Comparison of ENCODE assay signal across 17 cellular contexts in the genomic region with DNA sequence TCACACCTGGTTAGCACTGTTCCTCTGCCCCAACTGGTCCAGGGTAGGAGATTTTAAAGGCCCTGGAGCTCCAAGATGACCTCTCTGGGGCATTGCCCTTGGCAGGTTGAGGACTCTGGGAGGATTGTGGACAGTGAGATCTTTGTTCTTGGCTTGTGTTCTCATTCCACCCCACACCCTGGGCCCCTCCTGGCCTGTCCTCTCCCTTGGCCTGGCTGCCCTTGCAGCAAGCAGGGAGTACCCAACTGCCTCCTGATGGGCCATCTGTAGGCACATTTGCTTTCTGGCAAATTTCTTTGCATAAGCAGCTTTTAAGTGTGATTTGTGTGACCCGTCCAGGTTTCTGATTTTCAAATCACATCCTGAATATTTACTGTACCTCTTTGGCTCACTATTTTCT.
A peak's percentile ranks its signal among the peaks of the same experiment; 100 is the strongest.
DNase-seq lines count a peak whose midpoint lies in the region; TF ChIP-seq lines count a peak whose summit lies in the region.
"Had no signal": no experiment of that assay in that cellular context is flagged by ENCODE, and none has a peak within 500 bp of the region (broad histone marks: within the 10 kb centered on the region; RNA-seq: fewer than 3 reads in every experiment).

No MANE protein-coding gene starts in this region.

- no peak overlapping the region for H3K4me3 ChIP-seq in BE2C (ENCODE audit: low read depth, low read length)
- H3K4me3 ChIP-seq: GM23338 had no signal

- no peaks in the 10 kb centered on the region for H3K27me3 ChIP-seq in BE2C

- H3K36me3 ChIP-seq in BE2C = no peaks in the 10 kb centered on the region

- peak overlapping the region; percentile 56 to 95 (median 71) for H3K27ac Mint-ChIP-seq in nephron
- H3K27ac Mint-ChIP-seq: B cell; CD4-positive, CD25-positive, alpha-beta regulatory T cell; CD8-positive, alpha-beta memory T cell; GM23338 had no signal

- no peak overlapping the region for H3K4me3 Mint-ChIP-seq in nephron
- H3K4me3 Mint-ChIP-seq: B cell; CD4-positive, CD25-positive, alpha-beta regulatory T cell; CD8-positive, alpha-beta memory T cell; GM23338 had no signal

- H3K36me3 Mint-ChIP-seq in nephron (ENCODE audit: low read depth) = no peaks in the 10 kb centered on the region
- H3K36me3 Mint-ChIP-seq: CD4-positive, CD25-positive, alpha-beta regulatory T cell; CD8-positive, alpha-beta memory T cell had no signal

- peaks cover 14% of the 10 kb centered on the region for H3K4me1 ChIP-seq in BE2C

- DNase-seq in NCI-H446 (lab: John Stamatoyannopoulos, UW) (peak; percentile 82 to 94), NCI-H446 treated with DMSO at 0.1 percent for 48 hours (lab: John Stamatoyannopoulos, UW) (no peak), BE2C (peak; percentile 24), SK-MEL-5 (ENCODE audit: low read depth, low spot score) (peak; percentile 19), AML-193 (lab: John Stamatoyannopoulos, UW) (no peak)
- DNase-seq in activated CD8-positive, alpha-beta memory T cell treated with anti-CD3 and anti-CD28 coated beads for 24 hours = no peak
- DNase-seq: 8988T; CD4-positive, CD25-positive, alpha-beta regulatory T cell; CD8-positive, alpha-beta memory T cell; COR-L47; DMS153; DMS79; GF-D8; HCEC 1CT had no signal

- H3K27me3 Mint-ChIP-seq in nephron (ENCODE audit: low read depth) = peaks cover 4% of the 10 kb centered on the region

- TF ChIP-seq CTCF in BE2C (IDR thresholded peaks at IDR 0.05; ENCODE audit: low read depth, low read length) = no peak
- TF ChIP-seq CTCF in nephron (IDR thresholded peaks at IDR 0.05; ENCODE audit: unreplicated experiment in 3 of 3) = no peak

- H3K9me3 Mint-ChIP-seq in nephron = peaks cover 10% of the 10 kb centered on the region
- H3K9me3 Mint-ChIP-seq: CD8-positive, alpha-beta memory T cell; GM23338 had no signal

- in situ Hi-C loops in SK-MEL-5 (cut with HindIII; ENCODE audit: low pct_unique_long_range_greater_than_20kb, low sequenced_read_pairs) = no loop called here

- peaks cover 56% of the 10 kb centered on the region for H3K4me1 Mint-ChIP-seq in nephron
- H3K4me1 Mint-ChIP-seq: B cell; CD4-positive, CD25-positive, alpha-beta regulatory T cell; CD8-positive, alpha-beta memory T cell; GM23338 had no signal

- no peaks in the 10 kb centered on the region for H3K9me3 ChIP-seq in BE2C

Comparison
In these comparisons a context has a peak if more than half of its experiments do, and no peak if none do; other contexts are left out.
1. DNase-seq: peak in NCI-H446 (2 of 2), BE2C (single experiment) and SK-MEL-5 (single experiment); none in NCI-H446 treated with DMSO at 0.1 percent for 48 hours (single experiment), activated CD8-positive, alpha-beta memory T cell treated with anti-CD3 and anti-CD28 coated beads for 24 hours (single experiment) and AML-193 (0 of 2).